ENCODE assay signal across 8 cellular contexts in genomic region chr6:33454009-33454946, GRCh38. TPM values are rescaled to one million over a fixed set of nuclear protein-coding genes. Genes with fewer than 3 reads are reported as not detected.
A peak's percentile ranks its signal among the peaks of the same experiment; 100 is the strongest.
DNase-seq lines count a peak whose midpoint lies in the region; ATAC-seq and TF ChIP-seq lines count a peak whose summit lies in the region.

A gene with protein sequence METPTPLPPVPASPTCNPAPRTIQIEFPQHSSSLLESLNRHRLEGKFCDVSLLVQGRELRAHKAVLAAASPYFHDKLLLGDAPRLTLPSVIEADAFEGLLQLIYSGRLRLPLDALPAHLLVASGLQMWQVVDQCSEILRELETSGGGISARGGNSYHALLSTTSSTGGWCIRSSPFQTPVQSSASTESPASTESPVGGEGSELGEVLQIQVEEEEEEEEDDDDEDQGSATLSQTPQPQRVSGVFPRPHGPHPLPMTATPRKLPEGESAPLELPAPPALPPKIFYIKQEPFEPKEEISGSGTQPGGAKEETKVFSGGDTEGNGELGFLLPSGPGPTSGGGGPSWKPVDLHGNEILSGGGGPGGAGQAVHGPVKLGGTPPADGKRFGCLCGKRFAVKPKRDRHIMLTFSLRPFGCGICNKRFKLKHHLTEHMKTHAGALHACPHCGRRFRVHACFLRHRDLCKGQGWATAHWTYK (plus strand): TSS chr6:33454576. CDS start chr6:33455101, 525 bp downstream.

- in situ Hi-C loops in GM18951 (cut with MboI; ENCODE audit: low sequenced_read_pairs, unreplicated experiment), result no loop called here

- H3K36me3 Mint-ChIP-seq in WTC11, result peaks cover 24% of the 10 kb centered on the region
- H3K36me3 Mint-ChIP-seq in immature natural killer cell, result peaks cover 0 to 9% (median 0%) of the 10 kb centered on the region in 3 donors

- no peaks in the 10 kb centered on the region for H3K9me3 Mint-ChIP-seq in WTC11
- H3K9me3 Mint-ChIP-seq in immature natural killer cell, result peaks cover 0 to 2% (median 0%) of the 10 kb centered on the region in 6 donors

- ATAC-seq in HG03175 (IDR thresholded peaks at IDR 0.05; ENCODE audit: unreplicated experiment) (peak; percentile 98), WTC11 (peak; percentile 97)

- POLR2A ChIA-PET in WTC11 (lab: Charles Lee), result interaction anchor here (0.6 to 1.8 kb wide), 8 partner anchors 9 to 120 kb away, joined by 3 to 26 read pairs (median 3); partner anchors contain the start of gene CUTA

- peak within 1 kb of the TSS; percentile 91 to 92 for H3K4me3 ChIP-seq in cardiac fibroblast (replicated peaks in 1 of 2; ENCODE audit: low read depth in 2 of 2, low read length in 2 of 2)

- H3K4me1 Mint-ChIP-seq in WTC11 (peaks cover 17% of the 10 kb centered on the region), immature natural killer cell (peaks cover 26 to 36% of the 10 kb centered on the region in 2 donors)

- H3K4me3 Mint-ChIP-seq in WTC11 (peak within 1 kb of the TSS; percentile 92), immature natural killer cell (peak within 1 kb of the TSS; percentile 89 to 97 (median 96))

- H3K27ac Mint-ChIP-seq in WTC11 (peak within 1 kb of the TSS; percentile 77), immature natural killer cell (peak within 1 kb of the TSS; percentile 87 to 94 (median 92))

- TF ChIP-seq CTCF in WTC11 (IDR thresholded peaks at IDR 0.05), result no peak
- no peak for TF ChIP-seq CTCF in cardiac fibroblast (IDR thresholded peaks at IDR 0.05; ENCODE audit: low read depth, low read length)

- H3K27me3 Mint-ChIP-seq in WTC11 (ENCODE audit: low read depth) (peaks cover 4% of the 10 kb centered on the region), immature natural killer cell (ENCODE audit: low read depth in 3 of 3) (peaks cover 4 to 8% (median 7%) of the 10 kb centered on the region in 3 donors)

- CTCF ChIA-PET in WTC11 (lab: Charles Lee), result interaction anchor here (0.5 to 2.8 kb wide), 15 partner anchors 8 to 329 kb away, joined by 3 to 14 read pairs (median 4); partner anchors contain the start of genes B3GALT4, BAK1, CUTA and PHF1

- peak; percentile 95 for TF ChIP-seq POLR2A in GM18951 (IDR thresholded peaks at IDR 0.05; ENCODE audit: extremely low read depth, insufficient read depth, insufficient read length)

- DNase-seq in AG08396 (ENCODE audit: low spot score) (peak; percentile 99), NCI-H2227 treated with DMSO at 0.1 percent for 48 hours (lab: John Stamatoyannopoulos, UW) (peak; percentile 94), WTC11 (ENCODE audit: low spot score) (peak; percentile 93), cardiac fibroblast (ENCODE audit: low read depth in 2 of 2) (peak; percentile 96 to 97), immature natural killer cell (peak; percentile 95), smooth muscle cell of the brain vasculature (ENCODE audit: low read depth, low spot score) (peak; percentile 80)

TF ChIP-seq in WTC11, 78 proteins besides CTCF, POLR2A, EP300 and RAD21 (continues in another document):
- TF ChIP-seq CDX4 (CRISPR knock-in tag; IDR thresholded peaks at IDR 0.05; ENCODE audit: borderline replicate concordance) (no peak), ZNF138 (CRISPR knock-in tag; conservative IDR thresholded peaks at IDR 0.05) (no peak), ZNF317 (CRISPR knock-in tag; IDR thresholded peaks at IDR 0.05; ENCODE audit: borderline replicate concordance, low read depth) (no peak), ZNF671 (CRISPR knock-in tag; IDR thresholded peaks at IDR 0.05) (peak; percentile 90), IRF1 (CRISPR knock-in tag; IDR thresholded peaks at IDR 0.05) (no peak), KAT7 (CRISPR knock-in tag; IDR thresholded peaks at IDR 0.05; ENCODE audit: borderline replicate concordance) (no peak), OVOL2 (CRISPR knock-in tag; IDR thresholded peaks at IDR 0.05; ENCODE audit: borderline replicate concordance) (no peak), ESRRA (CRISPR knock-in tag; IDR thresholded peaks at IDR 0.05; ENCODE audit: borderline replicate concordance) (peak; percentile 52; the same call in 1 of the 2 replicates), TEAD4 (CRISPR knock-in tag; IDR thresholded peaks at IDR 0.05) (no peak), ZNF232 (CRISPR knock-in tag; IDR thresholded peaks at IDR 0.05) (peak; percentile 59; the same call in 1 of the 2 replicates), ZBTB43 (CRISPR knock-in tag; IDR thresholded peaks at IDR 0.05) (no peak), PRRX2 (CRISPR knock-in tag; IDR thresholded peaks at IDR 0.05) (peak; percentile 69), NR2C2 (CRISPR knock-in tag; IDR thresholded peaks at IDR 0.05) (no peak), JUN (CRISPR knock-in tag; IDR thresholded peaks at IDR 0.05) (no peak; the same call in 1 of the 2 replicates), ZNF423 (CRISPR knock-in tag; IDR thresholded peaks at IDR 0.05) (peak; percentile 40; the same call in 1 of the 2 replicates), CBFB (CRISPR knock-in tag; IDR thresholded peaks at IDR 0.05; ENCODE audit: low read depth) (no peak), IRF2 (CRISPR knock-in tag; IDR thresholded peaks at IDR 0.05; ENCODE audit: borderline replicate concordance, low read depth) (no peak), SMAD4 (CRISPR knock-in tag; IDR thresholded peaks at IDR 0.05) (no peak)
- TF ChIP-seq, protein P1, sequence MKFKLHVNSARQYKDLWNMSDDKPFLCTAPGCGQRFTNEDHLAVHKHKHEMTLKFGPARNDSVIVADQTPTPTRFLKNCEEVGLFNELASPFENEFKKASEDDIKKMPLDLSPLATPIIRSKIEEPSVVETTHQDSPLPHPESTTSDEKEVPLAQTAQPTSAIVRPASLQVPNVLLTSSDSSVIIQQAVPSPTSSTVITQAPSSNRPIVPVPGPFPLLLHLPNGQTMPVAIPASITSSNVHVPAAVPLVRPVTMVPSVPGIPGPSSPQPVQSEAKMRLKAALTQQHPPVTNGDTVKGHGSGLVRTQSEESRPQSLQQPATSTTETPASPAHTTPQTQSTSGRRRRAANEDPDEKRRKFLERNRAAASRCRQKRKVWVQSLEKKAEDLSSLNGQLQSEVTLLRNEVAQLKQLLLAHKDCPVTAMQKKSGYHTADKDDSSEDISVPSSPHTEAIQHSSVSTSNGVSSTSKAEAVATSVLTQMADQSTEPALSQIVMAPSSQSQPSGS (CRISPR knock-in tag; IDR thresholded peaks at IDR 0.05; ENCODE audit: borderline replicate concordance, low read depth), result no peak
- TF ChIP-seq, protein P2, sequence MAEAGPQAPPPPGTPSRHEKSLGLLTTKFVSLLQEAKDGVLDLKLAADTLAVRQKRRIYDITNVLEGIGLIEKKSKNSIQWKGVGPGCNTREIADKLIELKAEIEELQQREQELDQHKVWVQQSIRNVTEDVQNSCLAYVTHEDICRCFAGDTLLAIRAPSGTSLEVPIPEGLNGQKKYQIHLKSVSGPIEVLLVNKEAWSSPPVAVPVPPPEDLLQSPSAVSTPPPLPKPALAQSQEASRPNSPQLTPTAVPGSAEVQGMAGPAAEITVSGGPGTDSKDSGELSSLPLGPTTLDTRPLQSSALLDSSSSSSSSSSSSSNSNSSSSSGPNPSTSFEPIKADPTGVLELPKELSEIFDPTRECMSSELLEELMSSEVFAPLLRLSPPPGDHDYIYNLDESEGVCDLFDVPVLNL (CRISPR knock-in tag; IDR thresholded peaks at IDR 0.05; ENCODE audit: borderline replicate concordance, low read depth), result peak; percentile 21; the same call in 1 of the 2 replicates
- TF ChIP-seq, protein P3, sequence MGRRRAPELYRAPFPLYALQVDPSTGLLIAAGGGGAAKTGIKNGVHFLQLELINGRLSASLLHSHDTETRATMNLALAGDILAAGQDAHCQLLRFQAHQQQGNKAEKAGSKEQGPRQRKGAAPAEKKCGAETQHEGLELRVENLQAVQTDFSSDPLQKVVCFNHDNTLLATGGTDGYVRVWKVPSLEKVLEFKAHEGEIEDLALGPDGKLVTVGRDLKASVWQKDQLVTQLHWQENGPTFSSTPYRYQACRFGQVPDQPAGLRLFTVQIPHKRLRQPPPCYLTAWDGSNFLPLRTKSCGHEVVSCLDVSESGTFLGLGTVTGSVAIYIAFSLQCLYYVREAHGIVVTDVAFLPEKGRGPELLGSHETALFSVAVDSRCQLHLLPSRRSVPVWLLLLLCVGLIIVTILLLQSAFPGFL (CRISPR knock-in tag; IDR thresholded peaks at IDR 0.05; ENCODE audit: borderline replicate concordance), result peak; percentile 60; the same call in 1 of the 2 replicates

RNA-seq across cellular contexts. Expression of the gene that starts here (rescaled TPM):
- total RNA-seq in WTC11 (2021), result 19.4 to 21.2 TPM (median 20.8 TPM) in 3 replicates
- 1 to 10 TPM; 1.2 to 7.0 (median 3.0) TPM for polyA plus RNA-seq in immature natural killer cell

Comparison
In these comparisons a context has a peak if more than half of its experiments do, and no peak if none do; other contexts are left out.
1. Peak in every context shown above with its lines: DNase-seq, ATAC-seq and H3K4me3 ChIP-seq.